ENCODE assay signal across 8 cellular contexts in genomic region chr1:209569445-209570207, GRCh38. TPM values are rescaled to one million over a fixed set of nuclear protein-coding genes. Genes with fewer than 3 reads are reported as not detected.
A peak's percentile ranks its signal among the peaks of the same experiment; 100 is the strongest.
DNase-seq lines count a peak whose midpoint lies in the region; ATAC-seq and TF ChIP-seq lines count a peak whose summit lies in the region.

No MANE protein-coding gene starts in this region.

- no peaks in the 10 kb centered on the region for H3K4me1 ChIP-seq in BE2C
- peaks cover 38% of the 10 kb centered on the region for H3K4me1 ChIP-seq in mammary epithelial cell (ENCODE audit: insufficient read depth, low read length)

- H3K4me3 ChIP-seq in BE2C (ENCODE audit: low read depth, low read length) (no peak overlapping the region), WI38 (ENCODE audit: low read depth, low read length) (no peak overlapping the region), mammary epithelial cell (replicated peaks in 1 of 3; ENCODE audit: insufficient read depth in 1 of 3, low read depth in 2 of 3, low read length in 3 of 3) (peak overlapping the region in 1 of 3 experiments; percentile 24)

- dilution Hi-C loops in mammary epithelial cell (cut with HindIII; ENCODE audit: low sequenced_read_pairs), result loop anchor here (5.0 kb wide), 1 partner anchor 32 kb away; no protein-coding TSS in a partner anchor

- CTCF ChIA-PET in mammary epithelial cell (lab: Charles Lee; ENCODE audit: low non-redundant PET), result interaction anchor here (0.5 to 0.7 kb wide), 4 partner anchors 74 to 328 kb away, joined by 3 to 4 read pairs (median 4); partner anchors contain the start of gene LAMB3

- no peaks in the 10 kb centered on the region for H3K79me2 ChIP-seq in mammary epithelial cell (ENCODE audit: insufficient read depth, low read length)

- ATAC-seq in GM21447 (IDR thresholded peaks at IDR 0.05; ENCODE audit: unreplicated experiment) (peak; percentile 53), GM19397 (IDR thresholded peaks at IDR 0.05; ENCODE audit: unreplicated experiment) (no peak)

- H3K27ac ChIP-seq in mammary epithelial cell (ENCODE audit: insufficient read depth, low read depth, low read length), result no peak overlapping the region

- H3K36me3 ChIP-seq in BE2C (no peaks in the 10 kb centered on the region), mammary epithelial cell (ENCODE audit: insufficient read depth, low read length) (no peaks in the 10 kb centered on the region)

- WGBS in mammary epithelial cell (ENCODE audit: low coverage, missing lambda C conversion rate), result 13% methylated on average over 9 of the region's 9 CpGs

- BruUV-seq in mammary epithelial cell (replicated peaks; lab: Mats Ljungman, UMichigan), result no TSS peak

- H3K4me2 ChIP-seq in mammary epithelial cell (ENCODE audit: insufficient read depth, low read depth, low read length), result peak overlapping the region; percentile 42

- in situ Hi-C loops in mammary epithelial cell (cut with MboI; ENCODE audit: low sequenced_read_pairs in 2 of 2), result loop anchor here (5.0 to 10.0 kb wide), 2 partner anchors 168 to 175 kb away; no protein-coding TSS in a partner anchor

- DNase-seq in BE2C (peak; percentile 85), NCI-H2107 (lab: John Stamatoyannopoulos, UW) (peak; percentile 67), mammary epithelial cell (peak; percentile 74), kidney tubule cell (ENCODE audit: low spot score) (peak; percentile 84)
- DNase-seq in stimulated activated CD4-positive, alpha-beta T cell treated with anti-CD3 and anti-CD28 coated beads, Interleukin-2, amount 100 ng/mL, for 4 hours (ENCODE audit: low read depth), result peak; percentile 61

- no peaks in the 10 kb centered on the region for H4K20me1 ChIP-seq in mammary epithelial cell (ENCODE audit: insufficient read depth, low read length)

- H3K9me3 ChIP-seq in BE2C (no peaks in the 10 kb centered on the region), mammary epithelial cell (replicated peaks; ENCODE audit: insufficient read depth, low read length) (no peaks in the 10 kb centered on the region)

- no peak overlapping the region for H3K9ac ChIP-seq in mammary epithelial cell (ENCODE audit: insufficient read depth, low read length)

- peaks cover 15% of the 10 kb centered on the region for H3K27me3 ChIP-seq in BE2C
- no peaks in the 10 kb centered on the region for H3K27me3 ChIP-seq in mammary epithelial cell (ENCODE audit: insufficient read depth, low read length)

- intact Hi-C loops in mammary epithelial cell (cut with micrococcal nuclease), result loop anchor here (1.0 kb wide), 2 partner anchors 124 to 178 kb away; no protein-coding TSS in a partner anchor

- H2AFZ ChIP-seq in mammary epithelial cell (ENCODE audit: low read depth, low read length), result peak overlapping the region; percentile 92

- TF ChIP-seq CTCF in BE2C (IDR thresholded peaks at IDR 0.05; ENCODE audit: low read depth, low read length), result peak; percentile 99
- peak; percentile 86 for TF ChIP-seq CTCF in WI38 (IDR thresholded peaks at IDR 0.05; ENCODE audit: low read depth, low read length)
- TF ChIP-seq CTCF in mammary epithelial cell (conservative IDR thresholded peaks at IDR 0.05 in 1 of 2, IDR thresholded peaks at IDR 0.05 in 1 of 2; ENCODE audit: extremely low read depth in 1 of 2, insufficient read depth in 1 of 2, low read depth in 1 of 2, low read length in 2 of 2), result peak; percentile 93 to 96

RNA-seq across cellular contexts. Expression of gene CAMK1G, which starts 13.9 kb away (rescaled TPM):
- polyA plus RNA-seq in BE2C (2012; ENCODE audit: insufficient read depth, insufficient read length, low read depth), result not detected
- not detected for total RNA-seq in mammary epithelial cell
- not detected for polyA plus RNA-seq in mammary epithelial cell
- polyA minus RNA-seq in mammary epithelial cell, result not detected
